In the genomic region with DNA sequence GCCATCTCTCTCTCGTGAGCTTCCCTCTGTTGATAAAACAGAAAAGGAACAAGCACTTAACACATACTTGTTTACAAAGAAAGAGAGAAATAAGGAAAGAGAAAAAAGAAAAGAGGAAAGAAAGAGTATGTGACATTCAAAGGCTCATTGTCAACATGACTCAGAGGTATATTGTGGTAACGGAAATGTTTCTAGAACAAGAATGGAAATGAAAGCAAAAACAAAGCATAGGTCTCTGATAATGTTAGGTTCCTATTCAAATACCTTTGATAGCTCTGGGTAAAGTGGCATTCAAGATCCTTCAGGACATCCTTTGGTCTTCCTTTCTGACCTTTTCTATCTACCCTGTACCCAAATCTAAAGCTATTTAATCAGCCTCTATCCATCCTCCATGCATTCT, we compare ENCODE assay signal across 16 cellular contexts.
DNase-seq lines count a peak whose midpoint lies in the region; ATAC-seq and TF ChIP-seq lines count a peak whose summit lies in the region.
"Had no signal": no experiment of that assay in that cellular context is flagged by ENCODE, and none has a peak within 500 bp of the region (broad histone marks: within the 10 kb centered on the region; RNA-seq: fewer than 3 reads in every experiment).

No MANE protein-coding gene starts in this region.

- H3K27me3 Mint-ChIP-seq in CD8-positive, alpha-beta T cell (ENCODE audit: low read depth): no peaks in the 10 kb centered on the region
- no peaks in the 10 kb centered on the region for H3K27me3 Mint-ChIP-seq in T-cell
- peaks cover 0 to 5% (median 3%) of the 10 kb centered on the region in 3 donors for H3K27me3 Mint-ChIP-seq in immature natural killer cell (ENCODE audit: low read depth in 3 of 3)

- H3K4me1 Mint-ChIP-seq in CD8-positive, alpha-beta T cell (ENCODE audit: low read depth): peaks cover 7% of the 10 kb centered on the region
- peaks cover 0 to 7% (median 2%) of the 10 kb centered on the region in 3 donors for H3K4me1 Mint-ChIP-seq in T-cell
- peaks cover 45 to 70% of the 10 kb centered on the region in 2 donors for H3K4me1 Mint-ChIP-seq in immature natural killer cell
- H3K4me1 Mint-ChIP-seq: neural progenitor cell had no signal

- TF ChIP-seq CTCF in CD8-positive, alpha-beta T cell (IDR thresholded peaks at IDR 0.05): no peak
- no peak for TF ChIP-seq CTCF in right atrium auricular region (IDR thresholded peaks at IDR 0.05)

- CTCF ChIA-PET in CD8-positive, alpha-beta T cell (lab: Charles Lee): no interaction called here
- CTCF ChIA-PET in T-cell (lab: Charles Lee): no interaction called here

- no peaks in the 10 kb centered on the region for H3K36me3 ChIP-seq in CD8-positive, alpha-beta T cell (ENCODE audit: insufficient read depth, low read length)
- peaks cover 23% of the 10 kb centered on the region for H3K36me3 ChIP-seq in right atrium auricular region
- H3K36me3 ChIP-seq: brain microvascular endothelial cell, neural progenitor cell had no signal

- no peaks in the 10 kb centered on the region for H3K9me3 ChIP-seq in CD8-positive, alpha-beta T cell (ENCODE audit: low read length)
- no peaks in the 10 kb centered on the region for H3K9me3 ChIP-seq in right atrium auricular region
- H3K9me3 ChIP-seq: heart right ventricle had no signal

- peaks cover 70% of the 10 kb centered on the region for H3K36me3 Mint-ChIP-seq in CD8-positive, alpha-beta T cell
- H3K36me3 Mint-ChIP-seq in T-cell (peaks cover 77% of the 10 kb centered on the region), immature natural killer cell (peaks cover 34 to 63% (median 49%) of the 10 kb centered on the region in 3 donors)
- H3K36me3 Mint-ChIP-seq: neural progenitor cell had no signal

- H3K4me3 ChIP-seq in CD8-positive, alpha-beta T cell (ENCODE audit: low read depth, low read length): no peak overlapping the region
- H3K4me3 ChIP-seq in right atrium auricular region: no peak overlapping the region
- H3K4me3 ChIP-seq: coronary artery, heart right ventricle, neural progenitor cell had no signal

- H3K27ac ChIP-seq in CD8-positive, alpha-beta T cell (ENCODE audit: low read depth, low read length): no peak overlapping the region
- H3K27ac ChIP-seq in right atrium auricular region: no peak overlapping the region
- H3K27ac ChIP-seq: brain microvascular endothelial cell, coronary artery, heart right ventricle, neural progenitor cell, RWPE1 had no signal

- peak overlapping the region; percentile 65 for H3K27ac Mint-ChIP-seq in CD8-positive, alpha-beta T cell
- H3K27ac Mint-ChIP-seq in T-cell (peak overlapping the region; percentile 50 to 75), immature natural killer cell (peak overlapping the region; percentile 6 to 84 (median 70))
- H3K27ac Mint-ChIP-seq: neural progenitor cell had no signal

- no peaks in the 10 kb centered on the region for H3K9me3 Mint-ChIP-seq in CD8-positive, alpha-beta T cell
- H3K9me3 Mint-ChIP-seq in T-cell: no peaks in the 10 kb centered on the region
- H3K9me3 Mint-ChIP-seq in immature natural killer cell: no peaks in the 10 kb centered on the region
- H3K9me3 Mint-ChIP-seq: neural progenitor cell had no signal

- H3K4me1 ChIP-seq in CD8-positive, alpha-beta T cell (ENCODE audit: insufficient read depth, low read length): no peaks in the 10 kb centered on the region
- H3K4me1 ChIP-seq in right atrium auricular region: no peaks in the 10 kb centered on the region
- H3K4me1 ChIP-seq: heart right ventricle, neural progenitor cell had no signal

- H3K4me3 Mint-ChIP-seq in CD8-positive, alpha-beta T cell: no peak overlapping the region
- H3K4me3 Mint-ChIP-seq in T-cell (no peak overlapping the region), immature natural killer cell (peak overlapping the region in 4 of 5 donors; percentile 0 to 67 (median 60))
- H3K4me3 Mint-ChIP-seq: neural progenitor cell had no signal

- POLR2A ChIA-PET in CD8-positive, alpha-beta T cell (lab: Charles Lee): interaction anchor here (0.7 kb wide), 1 partner anchor 10 kb away, joined by 3 read pairs; no protein-coding TSS in a partner anchor
- POLR2A ChIA-PET in T-cell (lab: Charles Lee): no interaction called here

- intact Hi-C loops in CD8-positive, alpha-beta T cell (cut with DNase I, micrococcal nuclease): no loop called here

- DNase-seq in CD8-positive, alpha-beta T cell: no peak
- no peak for DNase-seq in T-cell
- no peak for DNase-seq in immature natural killer cell
- no peak for DNase-seq in DMS 273 treated with DMSO at 0.1 percent for 48 hours (lab: John Stamatoyannopoulos, UW)
- DNase-seq in hypothalamus (lab: John Stamatoyannopoulos, UW): no peak
- DNase-seq in right atrium auricular region (ENCODE audit: low spot score): no peak
- DNase-seq: brain microvascular endothelial cell; heart right ventricle; NCI-H1417; NCI-H524 treated with DMSO at 0.1 percent for 48 hours; stimulated activated CD4-positive, alpha-beta T cell treated with anti-CD3 and anti-CD28 coated beads, Interleukin-4, amount 100 ng/mL, for 1 hour had no signal

- no peak for ATAC-seq in CD8-positive, alpha-beta T cell
- ATAC-seq in GM18909 (IDR thresholded peaks at IDR 0.05; ENCODE audit: poor library complexity, unreplicated experiment) (peak; percentile 52), T-cell (replicated peaks in 1 of 4) (no peak)
- ATAC-seq: heart right ventricle, SK-N-SH treated with all-trans-retinoic acid at 6 μM for 48 hours had no signal

- no peaks in the 10 kb centered on the region for H3K27me3 ChIP-seq in CD8-positive, alpha-beta T cell (ENCODE audit: insufficient read depth, low read length)
- no peaks in the 10 kb centered on the region for H3K27me3 ChIP-seq in right atrium auricular region
- H3K27me3 ChIP-seq: brain microvascular endothelial cell, heart right ventricle, neural progenitor cell had no signal

Comparison
In these comparisons a context has a peak if more than half of its experiments do, and no peak if none do; other contexts are left out.
1. H3K4me3 Mint-ChIP-seq: peak in immature natural killer cell (4 of 5); none in CD8-positive, alpha-beta T cell (single experiment) and T-cell (0 of 3).
2. Peak in every context shown above with its lines, with median percentiles within 50 percentile points of each other: H3K27ac Mint-ChIP-seq.